In genomic region chr6:133114973-133115372, GRCh38 we compare ENCODE assay signal across 13 cellular contexts.
"Had no signal": no experiment of that assay in that cellular context is flagged by ENCODE, and none has a peak within 500 bp of the region (broad histone marks: within the 10 kb centered on the region; RNA-seq: fewer than 3 reads in every experiment).

No MANE protein-coding gene starts in this region.

- H3K27ac ChIP-seq: gastroesophageal sphincter, tibial nerve, vagina had no signal

- ATAC-seq: activated CD4-positive, CD25-positive, alpha-beta regulatory T cell treated with anti-CD3 and anti-CD28 coated beads, Interleukin-2, amount 50 U/mL, for 24 hours; activated T-cell treated with anti-CD3 and anti-CD28 coated beads, Interleukin-2, amount 50 U/mL, for 4 hours; gastroesophageal sphincter; left colon; natural killer cell; right cardiac atrium; stimulated activated effector memory CD8-positive, alpha-beta T cell treated with anti-CD3 and anti-CD28 coated beads, Interleukin-12 subunit alpha, Interleukin-12 subunit beta, amount 100 ng/mL, for 72 hours had no signal

- DNase-seq: activated CD4-positive, alpha-beta T cell treated with anti-CD3 and anti-CD28 coated beads, Interleukin-2, amount 50 U/mL, for 48 hours; activated gamma-delta T cell; activated naive CD8-positive, alpha-beta T cell treated with anti-CD3 and anti-CD28 coated beads, Interleukin-2, amount 10 ng/mL, durations not matched to agents 7 days and 5 days; activated T-cell treated with anti-CD3 and anti-CD28 coated beads, Interleukin-2, amount 50 U/mL, for 4 hours; anterior cingulate cortex; left colon; natural killer cell; right cardiac atrium had no signal

- H3K36me3 ChIP-seq: gastroesophageal sphincter, tibial nerve, vagina had no signal

- H3K9me3 ChIP-seq: vagina had no signal

- H3K4me1 ChIP-seq: gastroesophageal sphincter, tibial nerve, vagina had no signal

- H3K4me3 ChIP-seq: gastroesophageal sphincter, tibial nerve, vagina had no signal

- H3K27me3 ChIP-seq: gastroesophageal sphincter, tibial nerve, vagina had no signal
